8 cellular contexts compared by ENCODE assay signal in the genomic region with DNA sequence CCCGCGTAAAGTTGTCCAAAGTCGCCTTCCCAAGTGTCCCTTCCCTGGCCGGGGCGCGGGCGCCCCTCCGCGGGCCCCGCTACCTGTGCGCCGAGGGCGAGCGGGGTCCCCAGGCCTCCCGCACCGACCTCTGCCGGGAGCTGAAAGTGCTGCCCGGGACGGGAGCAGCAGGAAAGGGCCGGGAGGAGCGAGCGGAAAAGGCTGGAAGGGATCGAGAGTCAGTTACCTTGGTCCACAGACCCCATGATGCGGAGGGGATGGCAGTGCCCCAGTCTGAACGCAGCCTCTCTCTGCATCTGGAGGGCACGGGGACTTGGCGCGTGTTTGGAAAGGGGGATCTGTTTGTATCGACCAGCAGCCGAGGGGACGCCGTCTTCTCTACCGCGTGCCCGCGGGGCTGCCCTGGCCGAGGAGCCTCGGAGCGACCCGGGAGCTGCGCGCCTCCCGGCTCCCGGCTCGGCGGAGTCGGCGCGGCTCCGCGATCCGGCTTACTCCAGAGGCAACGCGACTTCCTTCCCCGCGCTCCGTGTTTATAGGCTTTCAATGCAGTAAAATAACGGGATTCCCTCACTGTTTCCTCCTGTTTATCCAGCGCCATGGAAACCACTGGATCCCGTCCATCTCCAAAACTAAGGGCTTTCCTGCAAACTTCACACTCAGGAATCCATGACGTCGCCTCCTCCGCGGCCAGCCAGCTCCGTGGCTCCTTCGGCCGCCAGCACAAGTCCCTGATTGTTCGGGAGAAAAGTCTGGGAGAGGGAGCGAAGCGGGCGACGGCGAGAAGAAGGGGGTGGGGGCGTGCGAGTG. TPM values are rescaled to one million over a fixed set of nuclear protein-coding genes. Genes with fewer than 3 reads are reported as not detected.
DNase-seq lines count a peak whose midpoint lies in the region; ATAC-seq, FAIRE-seq and TF ChIP-seq lines count a peak whose summit lies in the region.

No MANE protein-coding gene starts in this region.

- FAIRE-seq in A204.1 (lab: Jason Lieb, UNC): peak; percentile 79
- no peak for FAIRE-seq in GM12891 (lab: Jason Lieb, UNC)

- H3K27me3 ChIP-seq in Peyer's patch (no peaks in the 10 kb centered on the region), iPS DF 6.9 (ENCODE audit: control insufficient read depth, insufficient read depth, low read length) (peaks cover 36% of the 10 kb centered on the region), psoas muscle (ENCODE audit: insufficient read depth in 3 of 3, low read length in 2 of 3) (no peaks in the 10 kb centered on the region)

- peak; percentile 31 for DNase-seq in GM12891 (ENCODE audit: insufficient read length, low spot score)
- peak; percentile 25 to 78 (median 65) for DNase-seq in Peyer's patch
- DNase-seq in brain pericyte (ENCODE audit: low read depth, low spot score): peak; percentile 60
- DNase-seq in iPS DF 6.9 (ENCODE audit: low read depth, low spot score): no peak
- DNase-seq in psoas muscle: peak; percentile 75 to 82

- intact Hi-C loops in psoas muscle (cut with DNase I): no loop called here

- H3K4me1 ChIP-seq in Peyer's patch (peaks cover 0 to 43% (median 7%) of the 10 kb centered on the region in 4 donors), iPS DF 6.9 (ENCODE audit: control insufficient read depth, insufficient read depth, low read length) (peaks cover 2% of the 10 kb centered on the region; the same call in 1 of the 2 replicates), psoas muscle (peaks cover 24% of the 10 kb centered on the region)

- no peak for TF ChIP-seq CTCF in Peyer's patch (IDR thresholded peaks at IDR 0.05)
- TF ChIP-seq CTCF in psoas muscle (IDR thresholded peaks at IDR 0.05): no peak

- WGBS in iPS DF 6.9 (ENCODE audit: insufficient coverage, insufficient read length): no CpG with 5 or more reads among the region's 75 CpGs
- WGBS in psoas muscle, 3 donors: 0 to 1% (median 1%) methylated on average over 63 to 75 of the region's 75 CpGs

- H3K4me3 ChIP-seq in Peyer's patch (peak overlapping the region; percentile 37 to 57 (median 50)), iPS DF 6.9 (ENCODE audit: low read length) (peak overlapping the region; percentile 31; the same call in 1 of the 2 replicates), psoas muscle (peak overlapping the region; percentile 67)

- no peaks in the 10 kb centered on the region for H3K9me3 ChIP-seq in Peyer's patch
- H3K9me3 ChIP-seq in iPS DF 6.9 (ENCODE audit: control insufficient read depth, insufficient read depth, low read length): no peaks in the 10 kb centered on the region
- H3K9me3 ChIP-seq in psoas muscle: no peaks in the 10 kb centered on the region

- ATAC-seq in psoas muscle (peak; percentile 58 to 78 (median 68)), HG02798 (IDR thresholded peaks at IDR 0.05; ENCODE audit: poor library complexity, unreplicated experiment) (no peak), GM21360 (IDR thresholded peaks at IDR 0.05; ENCODE audit: unreplicated experiment) (no peak)

- H3K27ac ChIP-seq in Peyer's patch (peak overlapping the region; percentile 74 to 92 (median 82)), iPS DF 6.9 (ENCODE audit: low read length) (no peak overlapping the region), psoas muscle (peak overlapping the region; percentile 63)

- TF ChIP-seq POLR2A in GM12891 (IDR thresholded peaks at IDR 0.05; ENCODE audit: low read depth, low read length): no peak
- TF ChIP-seq POLR2A in Peyer's patch (IDR thresholded peaks at IDR 0.05): peak; percentile 25 to 31

- H3K36me3 ChIP-seq in Peyer's patch: no peaks in the 10 kb centered on the region
- H3K36me3 ChIP-seq in iPS DF 6.9 (ENCODE audit: control insufficient read depth, insufficient read depth, low read length): no peaks in the 10 kb centered on the region
- no peaks in the 10 kb centered on the region for H3K36me3 ChIP-seq in psoas muscle (ENCODE audit: insufficient read depth in 1 of 2, low read depth in 1 of 2)

TF ChIP-seq in GM12891, 5 proteins besides CTCF, POLR2A, EP300 and RAD21:
- no peak for TF ChIP-seq POLR2AphosphoS5 (IDR thresholded peaks at IDR 0.05; ENCODE audit: low read depth, low read length)
- no peak for TF ChIP-seq POU2F2 (IDR thresholded peaks at IDR 0.05; ENCODE audit: low read depth, low read length)
- TF ChIP-seq PAX5 (IDR thresholded peaks at IDR 0.05; ENCODE audit: insufficient read depth, low read length, severe bottlenecking): no peak
- TF ChIP-seq TAF1 (IDR thresholded peaks at IDR 0.05; ENCODE audit: low read depth, low read length): no peak
- TF ChIP-seq SPI1 (IDR thresholded peaks at IDR 0.05; ENCODE audit: low read depth, low read length): no peak

RNA-seq across cellular contexts. Expression of a gene that starts 20.0 kb away (rescaled TPM):
- polyA plus RNA-seq in GM12891 (2012; ENCODE audit: low read depth, missing spikeins): 0.39 TPM
- total RNA-seq in Peyer's patch (10 to 100 TPM in 3 of 4 donors, 1 to 10 TPM in 1; 4.4 to 38.0 (median 13.6) TPM), psoas muscle (1 to 10 TPM in 3 of 4 donors, under 1 TPM in 1; 0.64 to 3.1 (median 2.1) TPM)
- polyA plus RNA-seq in psoas muscle: under 1 TPM; 0.18 to 0.64 (median 0.48) TPM

Comparison
In these comparisons a context has a peak if more than half of its experiments do, and no peak if none do; other contexts are left out.
1. ATAC-seq: peak in psoas muscle (4 of 4); none in HG02798 (single experiment) and GM21360 (single experiment).
2. Peak in every context shown above with its lines, with median percentiles within 50 percentile points of each other: H3K4me3 ChIP-seq.